In the genomic region with DNA sequence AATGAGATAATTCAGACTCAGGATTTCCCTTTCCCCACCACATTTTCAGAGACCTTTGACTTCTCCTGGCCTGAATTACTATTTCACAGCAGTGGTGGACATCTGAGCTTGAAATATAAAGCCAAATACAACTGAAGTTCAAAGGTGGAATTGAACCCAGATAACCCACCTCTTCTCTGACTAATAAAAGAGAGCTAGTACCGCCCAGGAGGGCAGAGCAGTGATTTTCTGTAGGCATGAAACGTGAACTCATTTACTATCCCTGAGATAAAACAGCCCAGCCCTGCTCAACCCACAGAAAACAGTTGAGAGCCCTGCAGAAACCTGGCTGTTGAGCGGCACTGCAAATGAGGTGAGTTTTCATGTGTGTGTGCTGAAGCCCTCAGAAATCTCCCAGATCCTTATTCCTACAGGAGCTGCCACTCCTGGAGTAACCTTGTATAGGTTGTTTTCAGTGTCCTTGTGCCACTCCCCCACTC, we compare ENCODE assay signal across 9 cellular contexts.
DNase-seq lines count a peak whose midpoint lies in the region; ATAC-seq and TF ChIP-seq lines count a peak whose summit lies in the region.
"Had no signal": no experiment of that assay in that cellular context is flagged by ENCODE, and none has a peak within 500 bp of the region (broad histone marks: within the 10 kb centered on the region; RNA-seq: fewer than 3 reads in every experiment).

No MANE protein-coding gene starts in this region.

- intact Hi-C loops in A673 (cut with micrococcal nuclease; ENCODE audit: unreplicated experiment) = no loop called here

- BruUV-seq in A673 (replicated peaks; lab: Mats Ljungman, UMichigan) = no TSS peak

- H3K9me3 ChIP-seq in CD8-positive, alpha-beta memory T cell (ENCODE audit: low read length) = no peaks in the 10 kb centered on the region
- H3K9me3 ChIP-seq in OCI-LY3 (ENCODE audit: insufficient read depth, low read length) (no peaks in the 10 kb centered on the region), osteoblast (ENCODE audit: low read depth, low read length) (no peaks in the 10 kb centered on the region), A673 (ENCODE audit: low read depth, low read length, poor library complexity, severe bottlenecking) (no peaks in the 10 kb centered on the region)
- H3K9me3 ChIP-seq: pancreas had no signal

- peak in 2 of 5 donors; percentile 22 to 39 for DNase-seq in CD8-positive, alpha-beta memory T cell
- DNase-seq in effector memory CD8-positive, alpha-beta T cell = no peak
- peak; percentile 56 for DNase-seq in osteoblast (ENCODE audit: insufficient read length, low spot score, missing footprints)
- no peak for DNase-seq in A673 (ENCODE audit: low spot score)
- DNase-seq in NCI-H1930 (lab: John Stamatoyannopoulos, UW) = no peak
- DNase-seq in DMS53 (lab: John Stamatoyannopoulos, UW) = no peak

- H3K9ac ChIP-seq in OCI-LY3 (ENCODE audit: low read length) = no peak overlapping the region

- no peak overlapping the region for H3K27ac ChIP-seq in CD8-positive, alpha-beta memory T cell (ENCODE audit: low read depth, low read length)
- H3K27ac ChIP-seq in OCI-LY3 (ENCODE audit: low read length) (no peak overlapping the region), osteoblast (ENCODE audit: low read depth, low read length) (no peak overlapping the region), A673 (ENCODE audit: low read depth, low read length, poor library complexity, severe bottlenecking) (no peak overlapping the region)

- H3K27ac Mint-ChIP-seq in CD8-positive, alpha-beta memory T cell = peak overlapping the region; percentile 87 to 97 (median 92)
- H3K27ac Mint-ChIP-seq in effector memory CD8-positive, alpha-beta T cell = peak overlapping the region; percentile 55 to 85

- H3K4me2 ChIP-seq in OCI-LY3 (ENCODE audit: low read length) (peak overlapping the region; percentile 95; the same call in 1 of the 2 replicates), osteoblast (ENCODE audit: insufficient read depth, low read length) (peak overlapping the region; percentile 91)

- H2AFZ ChIP-seq in OCI-LY3 (ENCODE audit: low read depth, low read length) = no peak overlapping the region
- no peak overlapping the region for H2AFZ ChIP-seq in osteoblast (ENCODE audit: low read length)

- no peak for ATAC-seq in effector memory CD8-positive, alpha-beta T cell (replicated peaks)
- ATAC-seq in HG02623 (IDR thresholded peaks at IDR 0.05; ENCODE audit: unreplicated experiment) = no peak

- CTCF ChIA-PET in CD8-positive, alpha-beta memory T cell (lab: Charles Lee) = interaction anchor here (1.1 to 2.0 kb wide), 5 partner anchors 10 to 395 kb away, joined by 3 to 6 read pairs (median 4); no protein-coding TSS in a partner anchor
- CTCF ChIA-PET in A673 (lab: Charles Lee) = no interaction called here

- peaks cover 0 to 21% (median 5%) of the 10 kb centered on the region in 3 donors for H3K36me3 Mint-ChIP-seq in CD8-positive, alpha-beta memory T cell
- peaks cover 28% of the 10 kb centered on the region for H3K36me3 Mint-ChIP-seq in effector memory CD8-positive, alpha-beta T cell (ENCODE audit: insufficient read depth)

- H3K27me3 Mint-ChIP-seq in CD8-positive, alpha-beta memory T cell = no peaks in the 10 kb centered on the region
- no peaks in the 10 kb centered on the region for H3K27me3 Mint-ChIP-seq in effector memory CD8-positive, alpha-beta T cell

- H3K9me3 Mint-ChIP-seq in CD8-positive, alpha-beta memory T cell = no peaks in the 10 kb centered on the region
- no peaks in the 10 kb centered on the region for H3K9me3 Mint-ChIP-seq in effector memory CD8-positive, alpha-beta T cell

- peaks cover 39% of the 10 kb centered on the region for H3K4me1 ChIP-seq in CD8-positive, alpha-beta memory T cell (ENCODE audit: insufficient read depth, low read length)
- peaks cover 9% of the 10 kb centered on the region; the same call in 1 of the 2 replicates for H3K4me1 ChIP-seq in OCI-LY3 (ENCODE audit: low read length)
- peaks cover 4% of the 10 kb centered on the region for H3K4me1 ChIP-seq in osteoblast (ENCODE audit: insufficient read depth, low read length)
- H3K4me1 ChIP-seq in A673 (ENCODE audit: insufficient read depth, low read length, poor library complexity, severe bottlenecking) = no peaks in the 10 kb centered on the region

- no peaks in the 10 kb centered on the region for H3K79me2 ChIP-seq in OCI-LY3 (ENCODE audit: low read length)
- peaks cover 8% of the 10 kb centered on the region for H3K79me2 ChIP-seq in osteoblast (ENCODE audit: insufficient read depth, low read length)

- H3K4me3 ChIP-seq in CD8-positive, alpha-beta memory T cell (ENCODE audit: low read length) = no peak overlapping the region
- H3K4me3 ChIP-seq in OCI-LY3 (ENCODE audit: low read length) (no peak overlapping the region), osteoblast (ENCODE audit: insufficient read depth, low read length) (no peak overlapping the region), A673 (ENCODE audit: low read depth, low read length, poor library complexity, severe bottlenecking) (no peak overlapping the region)

- H3K27me3 ChIP-seq in CD8-positive, alpha-beta memory T cell (ENCODE audit: insufficient read depth, low read length, poor library complexity, severe bottlenecking) = no peaks in the 10 kb centered on the region
- H3K27me3 ChIP-seq in OCI-LY3 (ENCODE audit: low read depth, low read length) (peaks cover 28% of the 10 kb centered on the region), osteoblast (ENCODE audit: insufficient read depth, low read length) (peaks cover 13% of the 10 kb centered on the region), A673 (replicated peaks; ENCODE audit: insufficient read depth, low read depth, low read length, poor library complexity) (peaks cover 4% of the 10 kb centered on the region)
- H3K27me3 ChIP-seq: pancreas had no signal

- peaks cover 32 to 42% (median 37%) of the 10 kb centered on the region in 3 donors for H3K4me1 Mint-ChIP-seq in CD8-positive, alpha-beta memory T cell
- H3K4me1 Mint-ChIP-seq in effector memory CD8-positive, alpha-beta T cell (ENCODE audit: low read depth in 2 of 2) = peaks cover 29 to 34% of the 10 kb centered on the region in 2 donors

- TF ChIP-seq CTCF in OCI-LY3 (IDR thresholded peaks at IDR 0.05; ENCODE audit: low read depth, low read length) = no peak
- TF ChIP-seq CTCF in osteoblast (IDR thresholded peaks at IDR 0.05; ENCODE audit: extremely low read depth, low read depth, low read length) = no peak
- TF ChIP-seq CTCF in A673 (conservative IDR thresholded peaks at IDR 0.05; ENCODE audit: low read depth, low read length) = no peak

- H4K20me1 ChIP-seq in OCI-LY3 (ENCODE audit: insufficient read depth, low read length) (no peaks in the 10 kb centered on the region), osteoblast (ENCODE audit: insufficient read depth, low read length) (peaks cover 8% of the 10 kb centered on the region)

- H3K36me3 ChIP-seq in CD8-positive, alpha-beta memory T cell (ENCODE audit: insufficient read depth, low read length) = peaks cover 4% of the 10 kb centered on the region
- no peaks in the 10 kb centered on the region for H3K36me3 ChIP-seq in OCI-LY3 (replicated peaks; ENCODE audit: low read depth, low read length)
- no peaks in the 10 kb centered on the region for H3K36me3 ChIP-seq in osteoblast (ENCODE audit: insufficient read depth, low read length)
- no peaks in the 10 kb centered on the region for H3K36me3 ChIP-seq in A673 (ENCODE audit: insufficient read depth, low read length, poor library complexity, severe bottlenecking)
- H3K36me3 ChIP-seq: pancreas had no signal

- peak overlapping the region in 6 of 7 donors; percentile 34 to 96 (median 92) for H3K4me3 Mint-ChIP-seq in CD8-positive, alpha-beta memory T cell
- peak overlapping the region; percentile 88 to 92 for H3K4me3 Mint-ChIP-seq in effector memory CD8-positive, alpha-beta T cell

- POLR2A ChIA-PET in CD8-positive, alpha-beta memory T cell (lab: Charles Lee) = interaction anchor here (0.6 to 1.4 kb wide), 5 partner anchors 21 to 188 kb away, joined by 3 to 6 read pairs (median 3); a partner anchor contains a TSS
- POLR2A ChIA-PET in A673 (lab: Charles Lee; ENCODE audit: low non-redundant PET) = interaction anchor here (0.6 kb wide), 1 partner anchor 561 kb away, joined by 3 read pairs; no protein-coding TSS in a partner anchor
